15 cellular contexts compared by ENCODE assay signal in genomic region chr6:168638497-168639072, GRCh38.
"Had no signal": no experiment of that assay in that cellular context is flagged by ENCODE, and none has a peak within 500 bp of the region (broad histone marks: within the 10 kb centered on the region; RNA-seq: fewer than 3 reads in every experiment).

No MANE protein-coding gene starts in this region.

- H3K4me3 ChIP-seq: testis had no signal

- H3K27me3 Mint-ChIP-seq: activated CD8-positive, alpha-beta memory T cell treated with anti-CD3 and anti-CD28 coated beads, Interleukin-2, amount 10 ng/mL, durations not matched to agents 7 days and 5 days had no signal

- H3K4me1 Mint-ChIP-seq: activated CD8-positive, alpha-beta memory T cell treated with anti-CD3 and anti-CD28 coated beads, Interleukin-2, amount 10 ng/mL, durations not matched to agents 7 days and 5 days; activated naive CD4-positive, alpha-beta T cell treated with anti-CD3 and anti-CD28 coated beads, Interleukin-2, amount 10 ng/mL, durations not matched to agents 7 days and 5 days; naive thymus-derived CD8-positive, alpha-beta T cell had no signal

- H3K27ac ChIP-seq: WERI-Rb-1 had no signal

- H3K4me3 Mint-ChIP-seq: activated CD4-positive, alpha-beta memory T cell treated with anti-CD3 and anti-CD28 coated beads for 36 hours; activated CD8-positive, alpha-beta memory T cell treated with anti-CD3 and anti-CD28 coated beads, Interleukin-2, amount 10 ng/mL, durations not matched to agents 7 days and 5 days; activated naive CD4-positive, alpha-beta T cell treated with anti-CD3 and anti-CD28 coated beads, Interleukin-2, amount 10 ng/mL, durations not matched to agents 7 days and 5 days; immature natural killer cell; naive thymus-derived CD8-positive, alpha-beta T cell; stimulated activated naive CD8-positive, alpha-beta T cell treated with anti-CD3 and anti-CD28 coated beads, Interleukin-15, Interleukin-2, amounts not matched to agents 100 ng/mL and 50 ng/mL, for 24 hours; T-helper 17 cell had no signal

- FAIRE-seq: astrocyte had no signal

- H3K36me3 Mint-ChIP-seq: activated CD4-positive, alpha-beta memory T cell treated with anti-CD3 and anti-CD28 coated beads for 36 hours; activated CD8-positive, alpha-beta memory T cell treated with anti-CD3 and anti-CD28 coated beads, Interleukin-2, amount 10 ng/mL, durations not matched to agents 7 days and 5 days; activated naive CD4-positive, alpha-beta T cell treated with anti-CD3 and anti-CD28 coated beads, Interleukin-2, amount 10 ng/mL, durations not matched to agents 7 days and 5 days; immature natural killer cell; naive thymus-derived CD8-positive, alpha-beta T cell had no signal

- H3K27ac Mint-ChIP-seq: activated CD4-positive, alpha-beta memory T cell treated with anti-CD3 and anti-CD28 coated beads for 36 hours; activated CD8-positive, alpha-beta memory T cell treated with anti-CD3 and anti-CD28 coated beads, Interleukin-2, amount 10 ng/mL, durations not matched to agents 7 days and 5 days; activated naive CD4-positive, alpha-beta T cell treated with anti-CD3 and anti-CD28 coated beads, Interleukin-2, amount 10 ng/mL, durations not matched to agents 7 days and 5 days; naive thymus-derived CD8-positive, alpha-beta T cell; stimulated activated naive CD8-positive, alpha-beta T cell treated with anti-CD3 and anti-CD28 coated beads, Interleukin-15, Interleukin-2, amounts not matched to agents 100 ng/mL and 50 ng/mL, for 24 hours; T-helper 17 cell had no signal

- H3K27me3 ChIP-seq: testis had no signal

- H3K9me3 Mint-ChIP-seq: stimulated activated naive CD8-positive, alpha-beta T cell treated with anti-CD3 and anti-CD28 coated beads, Interleukin-15, Interleukin-2, amounts not matched to agents 100 ng/mL and 50 ng/mL, for 24 hours had no signal

- H3K36me3 ChIP-seq: WERI-Rb-1 had no signal

- H3K9me3 ChIP-seq: testis had no signal

- ATAC-seq: activated CD8-positive, alpha-beta memory T cell treated with anti-CD3 and anti-CD28 coated beads, Interleukin-2, amount 10 ng/mL, durations not matched to agents 7 days and 5 days; naive thymus-derived CD8-positive, alpha-beta T cell; T-helper 17 cell had no signal

- DNase-seq: activated CD4-positive, alpha-beta memory T cell treated with anti-CD3 and anti-CD28 coated beads for 36 hours; activated CD8-positive, alpha-beta memory T cell treated with anti-CD3 and anti-CD28 coated beads, Interleukin-2, amount 10 ng/mL, durations not matched to agents 7 days and 5 days; activated naive CD4-positive, alpha-beta T cell treated with anti-CD3 and anti-CD28 coated beads, Interleukin-2, amount 10 ng/mL, durations not matched to agents 7 days and 5 days; activated T-cell treated with anti-CD3 and anti-CD28 coated beads, Interleukin-2, amount 50 U/mL, for 1 hour; erythroblast; immature natural killer cell; mammary epithelial cell; naive thymus-derived CD8-positive, alpha-beta T cell; occipital lobe; right cardiac atrium; T-helper 17 cell; testis; WERI-Rb-1 had no signal
